ENCODE assay signal across 1 cellular context in genomic region chr12:71685961-71686657, GRCh38.
TF ChIP-seq lines count a peak whose summit lies in the region.

Gene TMEM19 (plus strand): TSS chr12:71686082. CDS start chr12:71686681, 599 bp downstream.

TF ChIP-seq in SK-N-SH, 30 proteins besides CTCF, POLR2A, EP300 and RAD21 (continued from another document):
- no peak; the same call in 1 of the 2 replicates for TF ChIP-seq REST (IDR thresholded peaks at IDR 0.05; ENCODE audit: low read depth, low read length)
- TF ChIP-seq SIN3A (IDR thresholded peaks at IDR 0.05; ENCODE audit: borderline replicate concordance, low read depth, low read length) = 0 out of 2 replicates have a peak, but pooled peaks have one; percentile 73
- no peak for TF ChIP-seq ZBTB33 (IDR thresholded peaks at IDR 0.05; ENCODE audit: borderline replicate concordance, low read depth)
- no peak for TF ChIP-seq YY1 (IDR thresholded peaks at IDR 0.05; ENCODE audit: low read depth)
- peak; percentile 23; the same call in 1 of the 2 replicates for TF ChIP-seq SMC3 (IDR thresholded peaks at IDR 0.05; ENCODE audit: low read depth, low read length)
- no peak; the same call in 1 of the 2 replicates for TF ChIP-seq FOXJ3 (CRISPR knock-in tag; IDR thresholded peaks at IDR 0.05)
- peak; percentile 62 for TF ChIP-seq TAF1 (IDR thresholded peaks at IDR 0.05; ENCODE audit: borderline replicate concordance, low read depth, low read length)
- TF ChIP-seq RFX5 (IDR thresholded peaks at IDR 0.05; ENCODE audit: low read length) = no peak; the same call in 1 of the 2 replicates
